ENCODE assay signal across 17 cellular contexts in the genomic region with DNA sequence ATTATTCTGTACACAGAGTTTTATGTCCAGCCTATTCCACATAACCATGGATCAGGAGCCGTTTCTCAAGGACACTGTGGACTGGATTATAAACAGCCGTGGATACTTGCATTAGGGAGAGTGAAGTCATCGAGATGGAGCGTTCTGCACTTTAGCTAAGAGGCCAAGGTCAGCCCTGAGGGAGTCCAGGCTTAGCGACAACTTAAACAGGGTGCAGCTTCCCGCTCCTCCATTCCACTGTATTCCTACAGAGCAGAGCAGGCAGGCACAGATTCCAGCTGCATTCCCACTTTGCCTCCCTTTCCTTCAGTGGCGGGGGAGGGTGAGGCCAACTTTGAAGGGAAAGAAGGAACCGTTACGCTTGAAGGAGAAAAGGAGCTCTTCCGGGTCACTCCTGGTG. TPM values are rescaled to one million over a fixed set of nuclear protein-coding genes. Genes with fewer than 3 reads are reported as not detected.
DNase-seq lines count a peak whose midpoint lies in the region; ATAC-seq and TF ChIP-seq lines count a peak whose summit lies in the region.
"Had no signal": no experiment of that assay in that cellular context is flagged by ENCODE, and none has a peak within 500 bp of the region (broad histone marks: within the 10 kb centered on the region; RNA-seq: fewer than 3 reads in every experiment).

No MANE protein-coding gene starts in this region.

- 44% methylated on average over 10 of the region's 10 CpGs for whole genome bisulfite sequencing in mesenchymal stem cell
- WGBS in ovary, 3 donors: 8 to 29% (median 15%) methylated on average over 10 of the region's 10 CpGs

- no peak overlapping the region for H2AFZ ChIP-seq in mesenchymal stem cell (ENCODE audit: low read depth, low read length)
- H2AFZ ChIP-seq: GM23338 had no signal

- H2AK5ac ChIP-seq in mesenchymal stem cell (ENCODE audit: low read length, severe bottlenecking): no peak overlapping the region

- H3K4me3 ChIP-seq in mesenchymal stem cell (ENCODE audit: insufficient read depth in 1 of 2, low read depth in 1 of 2, low read length in 2 of 2): no peak overlapping the region
- H3K4me3 ChIP-seq in ovary: no peak overlapping the region
- H3K4me3 ChIP-seq: BLaER1, GM12878, GM23338 had no signal

- H3K4ac ChIP-seq in mesenchymal stem cell (ENCODE audit: low read depth in 1 of 2, low read length in 2 of 2): no peak overlapping the region

- no peak overlapping the region for H3K14ac ChIP-seq in mesenchymal stem cell (ENCODE audit: low read length in 2 of 2)

- H3K27me3 ChIP-seq in mesenchymal stem cell (ENCODE audit: control insufficient read depth in 1 of 2, insufficient read depth in 1 of 2, low read length in 2 of 2) (no peaks in the 10 kb centered on the region), ovary (no peaks in the 10 kb centered on the region)
- H3K27me3 ChIP-seq: BLaER1 had no signal

- no peak overlapping the region for H4K91ac ChIP-seq in mesenchymal stem cell (ENCODE audit: low read length)

- TF ChIP-seq EP300 in ovary (IDR thresholded peaks at IDR 0.05): no peak

- no peak overlapping the region for H2BK120ac ChIP-seq in mesenchymal stem cell (ENCODE audit: low read depth, low read length)

- H4K8ac ChIP-seq in mesenchymal stem cell (ENCODE audit: low read length): no peak overlapping the region

- H3K36me3 ChIP-seq in mesenchymal stem cell (ENCODE audit: control insufficient read depth in 1 of 2, insufficient read depth in 2 of 2, low read depth in 1 of 2, low read length in 2 of 2): peaks cover 11 to 18% of the 10 kb centered on the region in 2 experiments
- no peaks in the 10 kb centered on the region for H3K36me3 ChIP-seq in ovary
- H3K36me3 ChIP-seq: BLaER1 had no signal

- ATAC-seq in left ventricle myocardium superior: peak; percentile 23
- no peak for ATAC-seq in left cardiac atrium
- no peak for ATAC-seq in HG03039 (IDR thresholded peaks at IDR 0.05; ENCODE audit: unreplicated experiment)
- ATAC-seq in GM19397 (IDR thresholded peaks at IDR 0.05; ENCODE audit: unreplicated experiment): no peak
- ATAC-seq: GM12878, GM23338, HepG2 had no signal

- H2BK12ac ChIP-seq in mesenchymal stem cell (ENCODE audit: low read length in 2 of 2): no peak overlapping the region

- H3K9me3 ChIP-seq in mesenchymal stem cell (ENCODE audit: control insufficient read depth, low read length): no peaks in the 10 kb centered on the region
- no peaks in the 10 kb centered on the region for H3K9me3 ChIP-seq in ovary

- no peak for DNase-seq in left ventricle myocardium superior
- no peak for DNase-seq in left cardiac atrium
- peak; percentile 59 for DNase-seq in mesenchymal stem cell
- peak; percentile 45 to 72 (median 67) for DNase-seq in ovary
- DNase-seq in NCI-H510A treated with DMSO at 0.1 percent for 48 hours (lab: John Stamatoyannopoulos, UW): no peak
- DNase-seq: 8988T; CD4-positive, alpha-beta memory T cell; DMS153; DMS79; GDM1; HCEC 1CT had no signal

- H2BK15ac ChIP-seq in mesenchymal stem cell (ENCODE audit: low read depth, poor library complexity, severe bottlenecking): peak overlapping the region; percentile 1

- peak overlapping the region in 1 of 2 experiments; percentile 56 for H3K18ac ChIP-seq in mesenchymal stem cell (ENCODE audit: low read depth in 1 of 2, low read length in 2 of 2)

- H3K23ac ChIP-seq in mesenchymal stem cell (ENCODE audit: low read length in 2 of 2): no peak overlapping the region

- H3K4me2 ChIP-seq in mesenchymal stem cell (ENCODE audit: low read length, poor library complexity, severe bottlenecking): no peak overlapping the region
- H3K4me2 ChIP-seq: BLaER1, GM23338 had no signal

- no peaks in the 10 kb centered on the region for H3K79me1 ChIP-seq in mesenchymal stem cell (replicated peaks; ENCODE audit: low read length, poor library complexity, severe bottlenecking)

- no peak overlapping the region for H3K27ac ChIP-seq in mesenchymal stem cell (ENCODE audit: low read length, poor library complexity, severe bottlenecking)
- peak overlapping the region in 1 of 2 donors; percentile 84 for H3K27ac ChIP-seq in ovary
- H3K27ac ChIP-seq: BLaER1 had no signal

- no peak for TF ChIP-seq CTCF in ovary (IDR thresholded peaks at IDR 0.05)

- no peak for TF ChIP-seq POLR2A in ovary (IDR thresholded peaks at IDR 0.05)

- intact Hi-C loops in left ventricle myocardium superior (cut with micrococcal nuclease) (no loop called here), left cardiac atrium (cut with DNase I) (no loop called here), ovary (cut with DNase I) (no loop called here)

- no peak overlapping the region for H2BK5ac ChIP-seq in mesenchymal stem cell (ENCODE audit: low read depth, low read length, poor library complexity, severe bottlenecking)

- no peak overlapping the region for H3K9ac ChIP-seq in mesenchymal stem cell (ENCODE audit: low read length)
- H3K9ac ChIP-seq: BLaER1 had no signal

- peaks cover 4% of the 10 kb centered on the region for H3K4me1 ChIP-seq in mesenchymal stem cell (ENCODE audit: control insufficient read depth, insufficient read depth, low read depth, low read length)
- peaks cover 7% of the 10 kb centered on the region for H3K4me1 ChIP-seq in ovary (ENCODE audit: insufficient read depth)
- H3K4me1 ChIP-seq: BLaER1 had no signal

RNA-seq across cellular contexts. Expression of gene RAMACL, which starts 59.5 kb away (rescaled TPM):
- total RNA-seq in left ventricle myocardium superior (0.67 TPM), left cardiac atrium (1 to 10 TPM in 1 of 2 donors, under 1 TPM in 1; 0.71 to 1.6 TPM), ovary (1 to 10 TPM in 6 of 7 donors, under 1 TPM in 1; 0.91 to 6.4 (median 1.8) TPM)
- polyA plus RNA-seq in mesenchymal stem cell (2013, experiment 1 of 2): 0.43 TPM
- 0.37 TPM for polyA plus RNA-seq in mesenchymal stem cell (2013, experiment 2 of 2)
- polyA plus RNA-seq in ovary: under 1 TPM; 0.16 to 0.20 TPM

Comparison
In these comparisons a context has a peak if more than half of its experiments do, and no peak if none do; other contexts are left out.
1. DNase-seq: peak in mesenchymal stem cell (single experiment) and ovary (5 of 5); none in left ventricle myocardium superior (single experiment), left cardiac atrium (single experiment) and NCI-H510A treated with DMSO at 0.1 percent for 48 hours (single experiment).